In genomic region chr9:69237702-69238295, GRCh38 we compare ENCODE assay signal across 25 cellular contexts.
"Had no signal": no experiment of that assay in that cellular context is flagged by ENCODE, and none has a peak within 500 bp of the region (broad histone marks: within the 10 kb centered on the region; RNA-seq: fewer than 3 reads in every experiment).

No MANE protein-coding gene starts in this region.

- H3K9me3 Mint-ChIP-seq: activated CD4-positive, alpha-beta memory T cell treated with anti-CD3 and anti-CD28 coated beads for 36 hours; activated naive CD4-positive, alpha-beta T cell treated with anti-CD3 and anti-CD28 coated beads, Interleukin-2, amount 50 U/mL, for 24 hours; activated naive CD8-positive, alpha-beta T cell treated with anti-CD3 and anti-CD28 coated beads, Interleukin-2, amount 10 ng/mL, durations not matched to agents 7 days and 5 days; activated T-cell treated with anti-CD3 and anti-CD28 coated beads, Interleukin-2, amount 50 U/mL, for 24 hours; activated T-cell treated with anti-CD3 and anti-CD28 coated beads, Interleukin-2, amount 50 U/mL, for 72 hours; central memory CD8-positive, alpha-beta T cell; dendritic cell treated with granulocyte-macrophage colony-stimulating factor and Interleukin-4, amounts not matched to agents 40 ng/mL and 50 ng/mL, for 4 days; endodermal cell had no signal

- H3K4me3 Mint-ChIP-seq: activated CD4-positive, alpha-beta memory T cell treated with anti-CD3 and anti-CD28 coated beads for 36 hours; activated CD8-positive, alpha-beta memory T cell treated with anti-CD3 and anti-CD28 coated beads, Interleukin-2, amount 10 ng/mL, durations not matched to agents 7 days and 5 days; activated CD8-positive, alpha-beta T cell treated with anti-CD3 and anti-CD28 coated beads, Interleukin-2, amount 10 ng/mL, durations not matched to agents 7 days and 5 days; activated naive CD4-positive, alpha-beta T cell treated with anti-CD3 and anti-CD28 coated beads, Interleukin-2, amount 50 U/mL, for 24 hours; activated naive CD8-positive, alpha-beta T cell treated with anti-CD3 and anti-CD28 coated beads, Interleukin-2, amount 10 ng/mL, durations not matched to agents 7 days and 5 days; activated T-cell treated with anti-CD3 and anti-CD28 coated beads, Interleukin-2, amount 50 U/mL, for 24 hours; activated T-cell treated with anti-CD3 and anti-CD28 coated beads, Interleukin-2, amount 50 U/mL, for 72 hours; central memory CD8-positive, alpha-beta T cell; dendritic cell treated with granulocyte-macrophage colony-stimulating factor and Interleukin-4, amounts not matched to agents 40 ng/mL and 50 ng/mL, for 4 days; endodermal cell had no signal

- H3K27me3 Mint-ChIP-seq: activated CD4-positive, alpha-beta memory T cell treated with anti-CD3 and anti-CD28 coated beads for 36 hours; activated CD8-positive, alpha-beta memory T cell treated with anti-CD3 and anti-CD28 coated beads, Interleukin-2, amount 10 ng/mL, durations not matched to agents 7 days and 5 days; activated naive CD4-positive, alpha-beta T cell treated with anti-CD3 and anti-CD28 coated beads, Interleukin-2, amount 50 U/mL, for 24 hours; activated naive CD8-positive, alpha-beta T cell treated with anti-CD3 and anti-CD28 coated beads, Interleukin-2, amount 10 ng/mL, durations not matched to agents 7 days and 5 days; activated T-cell treated with anti-CD3 and anti-CD28 coated beads, Interleukin-2, amount 50 U/mL, for 24 hours; central memory CD8-positive, alpha-beta T cell; dendritic cell treated with granulocyte-macrophage colony-stimulating factor and Interleukin-4, amounts not matched to agents 40 ng/mL and 50 ng/mL, for 4 days had no signal

- H3K27ac Mint-ChIP-seq: activated CD4-positive, alpha-beta memory T cell treated with anti-CD3 and anti-CD28 coated beads for 36 hours; activated CD8-positive, alpha-beta memory T cell treated with anti-CD3 and anti-CD28 coated beads, Interleukin-2, amount 10 ng/mL, durations not matched to agents 7 days and 5 days; activated CD8-positive, alpha-beta T cell treated with anti-CD3 and anti-CD28 coated beads, Interleukin-2, amount 10 ng/mL, durations not matched to agents 7 days and 5 days; activated naive CD4-positive, alpha-beta T cell treated with anti-CD3 and anti-CD28 coated beads, Interleukin-2, amount 50 U/mL, for 24 hours; activated naive CD8-positive, alpha-beta T cell treated with anti-CD3 and anti-CD28 coated beads, Interleukin-2, amount 10 ng/mL, durations not matched to agents 7 days and 5 days; activated T-cell treated with anti-CD3 and anti-CD28 coated beads, Interleukin-2, amount 50 U/mL, for 24 hours; activated T-cell treated with anti-CD3 and anti-CD28 coated beads, Interleukin-2, amount 50 U/mL, for 72 hours; dendritic cell treated with granulocyte-macrophage colony-stimulating factor and Interleukin-4, amounts not matched to agents 40 ng/mL and 50 ng/mL, for 4 days; endodermal cell had no signal

- ATAC-seq: activated CD8-positive, alpha-beta memory T cell treated with anti-CD3 and anti-CD28 coated beads, Interleukin-2, amount 10 ng/mL, durations not matched to agents 7 days and 5 days; activated CD8-positive, alpha-beta T cell treated with anti-CD3 and anti-CD28 coated beads, Interleukin-2, amount 10 ng/mL, durations not matched to agents 7 days and 5 days; activated T-cell treated with anti-CD3 and anti-CD28 coated beads, Interleukin-2, amount 50 U/mL, for 72 hours; esophagus mucosa had no signal

- H3K36me3 Mint-ChIP-seq: activated naive CD8-positive, alpha-beta T cell treated with anti-CD3 and anti-CD28 coated beads, Interleukin-2, amount 10 ng/mL, durations not matched to agents 7 days and 5 days had no signal

- H3K4me1 Mint-ChIP-seq: activated naive CD4-positive, alpha-beta T cell treated with anti-CD3 and anti-CD28 coated beads, Interleukin-2, amount 50 U/mL, for 24 hours; activated naive CD8-positive, alpha-beta T cell treated with anti-CD3 and anti-CD28 coated beads, Interleukin-2, amount 10 ng/mL, durations not matched to agents 7 days and 5 days; central memory CD8-positive, alpha-beta T cell had no signal

- DNase-seq: activated CD4-positive, alpha-beta memory T cell treated with anti-CD3 and anti-CD28 coated beads for 36 hours; activated CD4-positive, alpha-beta T cell treated with anti-CD3 and anti-CD28 coated beads for 1 hour; activated CD4-positive, alpha-beta T cell treated with anti-CD3 and anti-CD28 coated beads for 48 hours; activated CD8-positive, alpha-beta memory T cell treated with anti-CD3 and anti-CD28 coated beads, Interleukin-2, amount 10 ng/mL, durations not matched to agents 7 days and 5 days; activated CD8-positive, alpha-beta memory T cell treated with anti-CD3 and anti-CD28 coated beads, Interleukin-2, amount 50 U/mL, for 4 hours; activated CD8-positive, alpha-beta T cell treated with anti-CD3 and anti-CD28 coated beads, Interleukin-2, amount 10 ng/mL, durations not matched to agents 7 days and 5 days; activated effector memory CD4-positive, alpha-beta T cell treated with Interleukin-2 at 50 U/mL for 16 hours; activated gamma-delta T cell treated with Interleukin-2 at 50 U/mL for 16 hours; activated naive CD4-positive, alpha-beta T cell treated with Interleukin-2 at 50 U/mL for 16 hours; activated naive CD8-positive, alpha-beta T cell treated with anti-CD3 and anti-CD28 coated beads, Interleukin-2, amount 10 ng/mL, durations not matched to agents 7 days and 5 days; activated T-cell treated with anti-CD3 and anti-CD28 coated beads for 4 hours; activated T-cell treated with anti-CD3 and anti-CD28 coated beads, Interleukin-2, amount 50 U/mL, for 24 hours; activated T-cell treated with anti-CD3 and anti-CD28 coated beads, Interleukin-2, amount 50 U/mL, for 72 hours; anterior cingulate cortex; brain microvascular endothelial cell; dorsolateral prefrontal cortex; effector memory CD4-positive, alpha-beta T cell; endodermal cell; foreskin fibroblast; hippocampal formation; T-helper 2 cell had no signal
